Comparison of ENCODE assay signal across 22 cellular contexts in genomic region chr5:135745897-135746500, GRCh38.
"Had no signal": no experiment of that assay in that cellular context is flagged by ENCODE, and none has a peak within 500 bp of the region (broad histone marks: within the 10 kb centered on the region; RNA-seq: fewer than 3 reads in every experiment).

No MANE protein-coding gene starts in this region.

- H3K4me1 ChIP-seq: gastrocnemius medialis, suprapubic skin, upper lobe of right lung had no signal

- H3K9me3 ChIP-seq: gastrocnemius medialis, suprapubic skin, upper lobe of right lung had no signal

- H3K36me3 Mint-ChIP-seq: activated naive CD8-positive, alpha-beta T cell; brain; natural killer cell had no signal

- FAIRE-seq: small intestine, TTC549 had no signal

- H3K27me3 ChIP-seq: gastrocnemius medialis, heart left ventricle, suprapubic skin, upper lobe of right lung had no signal

- H3K27ac ChIP-seq: coronary artery, gastrocnemius medialis, heart left ventricle, suprapubic skin, upper lobe of right lung had no signal

- H3K27me3 Mint-ChIP-seq: activated naive CD8-positive, alpha-beta T cell; progenitor cell of endocrine pancreas had no signal

- H3K9me3 Mint-ChIP-seq: natural killer cell had no signal

- H3K4me3 ChIP-seq: coronary artery, gastrocnemius medialis, heart left ventricle, suprapubic skin, upper lobe of right lung had no signal

- H3K4me1 Mint-ChIP-seq: natural killer cell had no signal

- DNase-seq: activated CD4-positive, alpha-beta T cell treated with anti-CD3 and anti-CD28 coated beads, Interleukin-2, amount 50 U/mL, for 1 hour; activated CD4-positive, CD25-positive, alpha-beta regulatory T cell; activated CD8-positive, alpha-beta memory T cell treated with anti-CD3 and anti-CD28 coated beads for 24 hours; activated gamma-delta T cell treated with Interleukin-2 at 50 U/mL for 16 hours; amygdala; central memory CD4-positive, alpha-beta T cell; effector memory CD4-positive, alpha-beta T cell; gastrocnemius medialis; heart left ventricle; mesendoderm; natural killer cell; occipital lobe; right cardiac atrium; small intestine; stimulated activated naive CD8-positive, alpha-beta T cell treated with anti-CD3 and anti-CD28 coated beads, Interleukin-15, Interleukin-2, amounts not matched to agents 100 U/mL and 50 U/mL, for 24 hours; upper lobe of right lung had no signal

- H3K4me3 Mint-ChIP-seq: activated naive CD8-positive, alpha-beta T cell; brain; natural killer cell had no signal

- H3K36me3 ChIP-seq: gastrocnemius medialis, heart left ventricle, suprapubic skin, upper lobe of right lung had no signal

- H3K27ac Mint-ChIP-seq: activated naive CD8-positive, alpha-beta T cell; natural killer cell; progenitor cell of endocrine pancreas had no signal
